ENCODE assay signal across 26 cellular contexts in the genomic region with DNA sequence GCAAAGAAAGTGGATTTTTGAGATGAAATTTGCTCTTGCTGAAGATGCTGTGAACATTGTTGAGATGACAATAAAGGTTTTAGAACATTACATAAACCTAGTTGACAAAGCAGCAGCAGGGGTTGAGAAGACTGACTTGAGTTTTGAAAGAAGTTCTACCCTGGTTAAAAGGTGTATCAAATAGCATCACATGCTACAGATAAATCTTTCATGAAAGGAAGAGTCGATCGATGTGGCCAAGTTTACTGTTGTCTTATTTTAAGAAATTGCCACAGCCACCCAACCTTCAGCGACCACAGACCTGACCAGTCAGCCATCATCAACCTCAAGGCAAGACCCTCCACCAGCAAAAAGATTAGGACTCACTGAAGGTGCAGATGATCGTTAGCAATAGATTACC.
"Had no signal": no experiment of that assay in that cellular context is flagged by ENCODE, and none has a peak within 500 bp of the region (broad histone marks: within the 10 kb centered on the region; RNA-seq: fewer than 3 reads in every experiment).

No MANE protein-coding gene starts in this region.

- DNase-seq: stimulated activated CD4-positive, alpha-beta T cell treated with anti-CD3 and anti-CD28 coated beads, Interleukin-2, amount 100 ng/mL, for 48 hours; stimulated activated CD4-positive, alpha-beta T cell treated with anti-CD3 and anti-CD28 coated beads, Interleukin-4, amount 100 ng/mL, for 1 hour; stimulated activated CD4-positive, alpha-beta T cell treated with anti-CD3 and anti-CD28 coated beads, Interleukin-4, amount 100 ng/mL, for 24 hours; stimulated activated CD4-positive, alpha-beta T cell treated with anti-CD3 and anti-CD28 coated beads, Interleukin-4, amount 100 ng/mL, for 4 hours; stimulated activated CD8-positive, alpha-beta memory T cell treated with anti-CD3 and anti-CD28 coated beads, Interleukin-4, amount 100 ng/mL, for 48 hours; stimulated activated naive B cell treated with anti-CD40 and anti-IgM and Interleukin-4, amounts not matched to agents 10 μg/mL and 1 μg/mL and 100 μg/mL, for 72 hours; stimulated activated naive CD4-positive, alpha-beta T cell; stimulated activated naive CD4-positive, alpha-beta T cell treated with Interleukin-2 at 50 U/mL for 16 hours; stimulated activated naive CD8-positive, alpha-beta T cell treated with anti-CD3 and anti-CD28 coated beads, Interleukin-15, amount 100 ng/mL, for 72 hours; stimulated activated naive CD8-positive, alpha-beta T cell treated with anti-CD3 and anti-CD28 coated beads, Interleukin-15, Interleukin-2, amounts not matched to agents 100 U/mL and 50 U/mL, for 24 hours; stomach; substantia nigra; testis; thyroid gland; tibial artery; transverse colon; trophoblast cell; upper lobe of left lung; upper lobe of right lung; uterus had no signal

- H3K27me3 ChIP-seq: stomach, suprapubic skin, testis, thyroid gland, tibial artery, tibial nerve, transverse colon, upper lobe of left lung, upper lobe of right lung, uterus, vagina had no signal

- ATAC-seq: stimulated activated effector memory CD8-positive, alpha-beta T cell treated with anti-CD3 and anti-CD28 coated beads, Interleukin-12 subunit alpha, Interleukin-12 subunit beta, amount 100 ng/mL, for 72 hours; stimulated activated memory B cell treated with anti-CD40 and anti-IgM and Interleukin-4, amounts not matched to agents 10 μg/mL and 1 μg/mL and 100 μg/mL, for 72 hours; stimulated activated naive B cell treated with anti-CD40 and anti-IgM and Interleukin-4, amounts not matched to agents 10 μg/mL and 1 μg/mL and 100 μg/mL, for 72 hours; stimulated activated naive CD8-positive, alpha-beta T cell treated with anti-CD3 and anti-CD28 coated beads, Interleukin-15, amount 100 ng/mL, for 72 hours; stimulated activated naive CD8-positive, alpha-beta T cell treated with anti-CD3 and anti-CD28 coated beads, Interleukin-15, Interleukin-2, amounts not matched to agents 100 U/mL and 50 U/mL, for 24 hours; upper lobe of right lung had no signal

- H3K36me3 ChIP-seq: stomach, suprapubic skin, thoracic aorta, thyroid gland, tibial artery, tibial nerve, transverse colon, upper lobe of left lung, upper lobe of right lung, uterus, vagina had no signal

- H3K9me3 ChIP-seq: stomach, suprapubic skin, testis, thoracic aorta, thyroid gland, tibial artery, tibial nerve, transverse colon, upper lobe of left lung, upper lobe of right lung, uterus, vagina had no signal

- H3K4me3 ChIP-seq: stomach, suprapubic skin, testis, thoracic aorta, thyroid gland, tibial artery, tibial nerve, transverse colon, upper lobe of left lung, upper lobe of right lung, uterus, vagina had no signal

- H3K27ac ChIP-seq: stomach, suprapubic skin, testis, thoracic aorta, thyroid gland, tibial artery, tibial nerve, transverse colon, upper lobe of left lung, upper lobe of right lung, uterus, vagina had no signal

- H3K4me1 ChIP-seq: stomach, suprapubic skin, testis, thyroid gland, tibial artery, tibial nerve, transverse colon, upper lobe of left lung, upper lobe of right lung, uterus, vagina had no signal
